In genomic region chr15:98799461-98799971, GRCh38 we compare ENCODE assay signal across 9 cellular contexts.
DNase-seq lines count a peak whose midpoint lies in the region; ATAC-seq and TF ChIP-seq lines count a peak whose summit lies in the region.
"Had no signal": no experiment of that assay in that cellular context is flagged by ENCODE, and none has a peak within 500 bp of the region (broad histone marks: within the 10 kb centered on the region; RNA-seq: fewer than 3 reads in every experiment).

No MANE protein-coding gene starts in this region.

- H3K4me3 Mint-ChIP-seq in CD4-positive, alpha-beta T cell = no peak overlapping the region
- H3K4me3 Mint-ChIP-seq in chondrocyte (ENCODE audit: unreplicated experiment) = no peak overlapping the region

- H3K27me3 Mint-ChIP-seq in CD4-positive, alpha-beta T cell = no peaks in the 10 kb centered on the region
- H3K27me3 Mint-ChIP-seq in chondrocyte (ENCODE audit: low read depth) = no peaks in the 10 kb centered on the region

- H3K4me3 ChIP-seq in muscle layer of duodenum (ENCODE audit: low read depth in 1 of 2, low read length in 2 of 2) = no peak overlapping the region

- no peak overlapping the region for H3K27ac ChIP-seq in CD4-positive, alpha-beta T cell (ENCODE audit: low read depth, low read length)
- H3K27ac ChIP-seq in muscle layer of duodenum (ENCODE audit: low read length) = peak overlapping the region; percentile 35

- no peaks in the 10 kb centered on the region for H3K36me3 Mint-ChIP-seq in CD4-positive, alpha-beta T cell (ENCODE audit: low read depth)
- H3K36me3 Mint-ChIP-seq in chondrocyte (ENCODE audit: low read depth) = no peaks in the 10 kb centered on the region

- no peak for ATAC-seq in CD4-positive, alpha-beta T cell (ENCODE audit: poor library complexity)
- ATAC-seq in left lobe of liver = no peak

- no peak for DNase-seq in CD4-positive, alpha-beta T cell
- peak; percentile 52 for DNase-seq in NCI-H2171 treated with DMSO at 0.1 percent for 48 hours (lab: John Stamatoyannopoulos, UW)
- DNase-seq in chondrocyte (ENCODE audit: low spot score) = no peak
- DNase-seq in NCI-H2107 treated with DMSO at 0.1 percent for 48 hours (lab: John Stamatoyannopoulos, UW; ENCODE audit: unreplicated experiment) = no peak
- no peak for DNase-seq in activated CD4-positive, CD25-positive, alpha-beta regulatory T cell (lab: John Stamatoyannopoulos, UW)
- DNase-seq in hypothalamus (lab: John Stamatoyannopoulos, UW) = no peak
- DNase-seq in left lobe of liver (ENCODE audit: low spot score) = no peak
- DNase-seq: stimulated activated CD4-positive, alpha-beta T cell treated with anti-CD3 and anti-CD28 coated beads, Interleukin-15, amount 100 ng/mL, for 24 hours had no signal

- no peaks in the 10 kb centered on the region for H3K36me3 ChIP-seq in muscle layer of duodenum (ENCODE audit: control insufficient read depth in 1 of 2, insufficient read depth in 2 of 2, low read length in 2 of 2)

- peaks cover 24 to 44% of the 10 kb centered on the region in 2 donors for H3K4me1 ChIP-seq in muscle layer of duodenum (ENCODE audit: control insufficient read depth in 1 of 2, insufficient read depth in 2 of 2, low read length in 2 of 2)

- POLR2A ChIA-PET in CD4-positive, alpha-beta T cell (lab: Charles Lee) = no interaction called here

- no peaks in the 10 kb centered on the region for H3K9me3 ChIP-seq in CD4-positive, alpha-beta T cell (ENCODE audit: control insufficient read depth, low read length)
- no peaks in the 10 kb centered on the region for H3K9me3 ChIP-seq in muscle layer of duodenum (ENCODE audit: control insufficient read depth in 1 of 2, low read length in 2 of 2)

- TF ChIP-seq CTCF in CD4-positive, alpha-beta T cell (IDR thresholded peaks at IDR 0.05) = no peak
- no peak for TF ChIP-seq CTCF in chondrocyte (IDR thresholded peaks at IDR 0.05)

- peaks cover 63% of the 10 kb centered on the region for H3K4me1 Mint-ChIP-seq in CD4-positive, alpha-beta T cell (ENCODE audit: low read depth)
- peaks cover 76% of the 10 kb centered on the region for H3K4me1 Mint-ChIP-seq in chondrocyte (ENCODE audit: low read depth)

- intact Hi-C loops in CD4-positive, alpha-beta T cell (cut with DNase I, micrococcal nuclease) = no loop called here

- H3K27me3 ChIP-seq in CD4-positive, alpha-beta T cell (ENCODE audit: control insufficient read depth, insufficient read depth, low read length) = no peaks in the 10 kb centered on the region
- no peaks in the 10 kb centered on the region for H3K27me3 ChIP-seq in muscle layer of duodenum (ENCODE audit: low read depth, low read length)

- H3K27ac Mint-ChIP-seq in CD4-positive, alpha-beta T cell = peak overlapping the region; percentile 16
- H3K27ac Mint-ChIP-seq in chondrocyte (ENCODE audit: unreplicated experiment) = peak overlapping the region; percentile 94

- H3K9me3 Mint-ChIP-seq in CD4-positive, alpha-beta T cell = no peaks in the 10 kb centered on the region
- H3K9me3 Mint-ChIP-seq in chondrocyte (ENCODE audit: low read depth) = no peaks in the 10 kb centered on the region

- CTCF ChIA-PET in CD4-positive, alpha-beta T cell (lab: Charles Lee) = interaction anchor here (1.2 kb wide), 1 partner anchor 13 kb away, joined by 3 read pairs; no protein-coding TSS in a partner anchor
